Comparison of ENCODE assay signal across 17 cellular contexts in genomic region chr16:17565605-17566004, GRCh38.
"Had no signal": no experiment of that assay in that cellular context is flagged by ENCODE, and none has a peak within 500 bp of the region (broad histone marks: within the 10 kb centered on the region; RNA-seq: fewer than 3 reads in every experiment).

No MANE protein-coding gene starts in this region.

- H3K4me1 ChIP-seq: left ventricle myocardium inferior, vagina had no signal

- H3K9me3 ChIP-seq: mucosa of descending colon, thyroid gland, vagina had no signal

- H3K4me3 Mint-ChIP-seq: activated T-helper 17 cell treated with anti-CD3 and anti-CD28 coated beads, Interleukin-2, amount 50 U/mL, for 72 hours; effector memory CD8-positive, alpha-beta T cell; naive thymus-derived CD4-positive, alpha-beta T cell; stimulated activated memory B cell treated with anti-CD40 and anti-IgM and Interleukin-4, amounts not matched to agents 10 μg/mL and 1 μg/mL and 100 μg/mL, for 72 hours; T-helper 2 cell treated with Interferon-gamma antibody and Interleukin-4, amounts not matched to agents 5 μg/mL and 100 μg/mL, for 36 hours had no signal

- H3K27ac Mint-ChIP-seq: activated T-helper 17 cell treated with anti-CD3 and anti-CD28 coated beads, Interleukin-2, amount 50 U/mL, for 72 hours; naive thymus-derived CD4-positive, alpha-beta T cell; stimulated activated memory B cell treated with anti-CD40 and anti-IgM and Interleukin-4, amounts not matched to agents 10 μg/mL and 1 μg/mL and 100 μg/mL, for 72 hours; T-helper 2 cell treated with Interferon-gamma antibody and Interleukin-4, amounts not matched to agents 5 μg/mL and 100 μg/mL, for 36 hours had no signal

- H3K36me3 ChIP-seq: left ventricle myocardium inferior, thyroid gland, vagina had no signal

- H3K4me3 ChIP-seq: hepatocyte, left ventricle myocardium inferior, mucosa of descending colon, thyroid gland, vagina had no signal

- H3K36me3 Mint-ChIP-seq: naive thymus-derived CD4-positive, alpha-beta T cell; stimulated activated memory B cell treated with anti-CD40 and anti-IgM and Interleukin-4, amounts not matched to agents 10 μg/mL and 1 μg/mL and 100 μg/mL, for 72 hours had no signal

- H3K27ac ChIP-seq: hepatocyte, left ventricle myocardium inferior, thyroid gland had no signal

- H3K4me1 Mint-ChIP-seq: activated T-helper 17 cell treated with anti-CD3 and anti-CD28 coated beads, Interleukin-2, amount 50 U/mL, for 72 hours; naive thymus-derived CD4-positive, alpha-beta T cell; stimulated activated memory B cell treated with anti-CD40 and anti-IgM and Interleukin-4, amounts not matched to agents 10 μg/mL and 1 μg/mL and 100 μg/mL, for 72 hours had no signal

- DNase-seq: activated CD4-positive, alpha-beta T cell treated with anti-CD3 and anti-CD28 coated beads, Interleukin-2, amount 50 U/mL, for 1 hour; activated CD4-positive, CD25-positive, alpha-beta regulatory T cell; activated naive CD4-positive, alpha-beta T cell treated with Interleukin-2 at 50 U/mL for 16 hours; dermis blood vessel endothelial cell; effector memory CD8-positive, alpha-beta T cell; erythroblast; left ventricle myocardium inferior; mucosa of descending colon; naive thymus-derived CD4-positive, alpha-beta T cell; retina; stimulated activated CD4-positive, alpha-beta T cell treated with anti-CD3 and anti-CD28 coated beads, Interleukin-2, amount 100 ng/mL, for 48 hours; thyroid gland had no signal

- H3K27me3 ChIP-seq: hepatocyte, thyroid gland, vagina had no signal

- H3K9me3 Mint-ChIP-seq: activated T-helper 17 cell treated with anti-CD3 and anti-CD28 coated beads, Interleukin-2, amount 50 U/mL, for 72 hours; effector memory CD8-positive, alpha-beta T cell; stimulated activated memory B cell treated with anti-CD40 and anti-IgM and Interleukin-4, amounts not matched to agents 10 μg/mL and 1 μg/mL and 100 μg/mL, for 72 hours; T-helper 2 cell treated with Interferon-gamma antibody and Interleukin-4, amounts not matched to agents 5 μg/mL and 100 μg/mL, for 36 hours had no signal
